21 cellular contexts compared by ENCODE assay signal in genomic region chr12:95701275-95701674, GRCh38.
DNase-seq lines count a peak whose midpoint lies in the region; ATAC-seq and TF ChIP-seq lines count a peak whose summit lies in the region.
"Had no signal": no experiment of that assay in that cellular context is flagged by ENCODE, and none has a peak within 500 bp of the region (broad histone marks: within the 10 kb centered on the region; RNA-seq: fewer than 3 reads in every experiment).

No MANE protein-coding gene starts in this region.

- no peaks in the 10 kb centered on the region for H3K27me3 ChIP-seq in brain microvascular endothelial cell (replicated peaks)
- H3K27me3 ChIP-seq in tibial artery: no peaks in the 10 kb centered on the region
- H3K27me3 ChIP-seq: cardiac muscle cell had no signal

- ATAC-seq in left ventricle myocardium superior (peak; percentile 32), HG03175 (IDR thresholded peaks at IDR 0.05; ENCODE audit: unreplicated experiment) (no peak)
- ATAC-seq: T-cell, WTC11 had no signal

- H3K4me3 ChIP-seq in brain microvascular endothelial cell (ENCODE audit: low read depth, low read length) (no peak overlapping the region), tibial artery (no peak overlapping the region)
- H3K4me3 ChIP-seq: cardiac muscle cell had no signal

- no peaks in the 10 kb centered on the region for H3K36me3 ChIP-seq in brain microvascular endothelial cell (replicated peaks)
- no peaks in the 10 kb centered on the region for H3K36me3 ChIP-seq in tibial artery
- H3K36me3 ChIP-seq: cardiac muscle cell had no signal

- intact Hi-C loops in left ventricle myocardium superior (cut with micrococcal nuclease) (no loop called here), tibial artery (cut with DNase I; ENCODE audit: low total_unique reads) (no loop called here)

- H3K27ac ChIP-seq in brain microvascular endothelial cell (peak overlapping the region; percentile 56), tibial artery (peak overlapping the region; percentile 16 to 53)
- H3K27ac ChIP-seq: cardiac muscle cell had no signal

- peaks cover 0 to 72% (median 38%) of the 10 kb centered on the region in 4 donors for H3K4me1 ChIP-seq in tibial artery

- DNase-seq in NOMO-1 treated with DMSO at 0.1 percent for 48 hours (lab: John Stamatoyannopoulos, UW; ENCODE audit: unreplicated experiment) (peak; percentile 13), NOMO-1 treated with dmso at 0.1 percent for 144 hours (lab: John Stamatoyannopoulos, UW; ENCODE audit: unreplicated experiment) (no peak), brain microvascular endothelial cell (no peak), left ventricle myocardium superior (no peak), tibial artery (no peak), NCI-H748 treated with DMSO at 0.1 percent for 48 hours (lab: John Stamatoyannopoulos, UW) (no peak), COLO668 (lab: John Stamatoyannopoulos, UW; ENCODE audit: unreplicated experiment) (no peak)
- DNase-seq: 8988T; activated naive CD4-positive, alpha-beta T cell treated with anti-CD3 and anti-CD28 coated beads for 36 hours; CD8-positive, alpha-beta memory T cell; endodermal cell; head of caudate nucleus; left cardiac atrium; NCI-H1436; NCI-H446 treated with DMSO at 0.1 percent for 48 hours; stimulated activated CD4-positive, alpha-beta T cell treated with anti-CD3 and anti-CD28 coated beads, Interleukin-2, amount 100 ng/mL, for 48 hours; T-cell; trophoblast cell had no signal

- H3K9me3 ChIP-seq in tibial artery: no peaks in the 10 kb centered on the region

- in situ Hi-C loops in brain microvascular endothelial cell (cut with HindIII; ENCODE audit: low pct_ligation_motif_present, low sequenced_read_pairs): no loop called here

- TF ChIP-seq CTCF in brain microvascular endothelial cell (IDR thresholded peaks at IDR 0.05; ENCODE audit: low read depth, low read length, missing control alignments) (no peak), tibial artery (IDR thresholded peaks at IDR 0.05) (no peak)
